15 cellular contexts compared by ENCODE assay signal in genomic region chr2:103789716-103790085, GRCh38.
"Had no signal": no experiment of that assay in that cellular context is flagged by ENCODE, and none has a peak within 500 bp of the region (broad histone marks: within the 10 kb centered on the region; RNA-seq: fewer than 3 reads in every experiment).

No MANE protein-coding gene starts in this region.

- H3K36me3 ChIP-seq: ascending aorta, sigmoid colon, WERI-Rb-1 had no signal

- H3K27me3 ChIP-seq: ascending aorta, sigmoid colon had no signal

- ATAC-seq: activated CD4-positive, alpha-beta T cell treated with anti-CD3 and anti-CD28 coated beads for 36 hours; activated T-cell treated with anti-CD3 and anti-CD28 coated beads, Interleukin-2, amount 50 U/mL, for 72 hours; esophagus mucosa; left colon; natural killer cell; T-cell had no signal

- H3K4me1 ChIP-seq: ascending aorta had no signal

- DNase-seq: activated CD4-positive, alpha-beta memory T cell treated with anti-CD3 and anti-CD28 coated beads, Interleukin-2, amount 10 ng/mL, durations not matched to agents 7 days and 5 days; activated CD4-positive, alpha-beta T cell treated with anti-CD3 and anti-CD28 coated beads for 36 hours; activated T-cell treated with anti-CD3 and anti-CD28 coated beads, Interleukin-2, amount 50 U/mL, for 72 hours; central memory CD4-positive, alpha-beta T cell; left colon; mammary epithelial cell; natural killer cell; sigmoid colon; stimulated activated CD4-positive, alpha-beta T cell treated with anti-CD3 and anti-CD28 coated beads, Interleukin-2, amount 100 ng/mL, for 24 hours; stimulated activated naive CD4-positive, alpha-beta T cell; T-cell; WERI-Rb-1 had no signal

- H3K27ac ChIP-seq: ascending aorta, sigmoid colon, WERI-Rb-1 had no signal

- H3K9me3 ChIP-seq: ascending aorta, sigmoid colon had no signal

- H3K4me3 ChIP-seq: ascending aorta, sigmoid colon had no signal

- FAIRE-seq: endometrium had no signal
